Comparison of ENCODE assay signal across 1 cellular context in genomic region chr22:46935506-46936377, GRCh38.
TF ChIP-seq lines count a peak whose summit lies in the region.

No MANE protein-coding gene starts in this region.

TF ChIP-seq in K562, 482 proteins besides CTCF, POLR2A, EP300 and RAD21 (continued from another document):
- TF ChIP-seq AFF1 (IDR thresholded peaks at IDR 0.05; ENCODE audit: low read depth in 1 of 2, partially characterized antibody in 2 of 2): peak in 1 of 2 experiments; percentile 7
- TF ChIP-seq TAF1 (IDR thresholded peaks at IDR 0.05; ENCODE audit: control insufficient read depth, extremely low read depth, insufficient read depth, low read length, severe bottlenecking): peak; percentile 27
- no peak for TF ChIP-seq ARNT (IDR thresholded peaks at IDR 0.05)
